ENCODE assay signal across 8 cellular contexts in the genomic region with DNA sequence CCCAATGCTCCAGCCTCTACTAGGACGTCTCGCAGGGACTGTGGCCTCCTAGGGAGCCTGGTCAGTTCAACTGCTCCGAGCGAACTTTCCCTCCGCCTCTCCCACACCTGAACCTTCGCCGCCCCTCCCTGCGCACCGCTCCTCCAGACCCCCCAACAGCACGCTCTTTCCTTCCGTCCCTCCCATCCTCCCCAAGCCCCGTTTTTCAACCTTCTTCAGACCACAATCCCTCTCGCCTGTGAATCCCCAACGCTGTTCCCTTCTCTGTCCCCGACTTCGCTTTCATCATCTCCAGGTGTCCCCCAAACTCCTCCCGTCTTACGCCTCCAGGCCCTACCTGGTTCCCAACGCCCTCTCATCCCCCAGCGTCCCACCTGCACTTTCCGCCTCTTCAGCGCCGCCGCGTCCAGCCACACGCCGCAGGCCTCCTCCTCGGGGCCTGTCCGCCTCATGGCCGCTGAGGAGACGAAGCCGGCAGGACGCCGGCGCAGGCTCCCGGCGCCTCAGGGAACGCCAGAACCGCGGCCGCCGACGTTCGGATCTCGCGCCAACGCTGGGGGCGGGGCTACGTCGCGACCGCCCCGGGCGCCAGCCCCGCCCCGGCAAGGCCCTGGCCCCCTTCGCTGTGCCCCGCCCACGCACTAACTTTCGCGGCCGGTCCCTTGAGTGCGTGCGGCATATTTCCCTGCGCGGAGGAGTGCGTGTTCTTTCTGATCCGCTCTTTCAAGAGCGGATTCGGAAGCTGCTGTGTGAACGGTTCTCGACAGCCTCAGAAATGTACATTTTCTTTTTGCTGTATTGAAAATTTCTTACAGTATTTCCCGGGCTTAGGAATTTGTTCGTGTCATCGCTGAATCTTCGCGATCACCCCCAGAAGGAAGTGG. TPM values are rescaled to one million over a fixed set of nuclear protein-coding genes. Genes with fewer than 3 reads are reported as not detected.
DNase-seq lines count a peak whose midpoint lies in the region; ATAC-seq, FAIRE-seq and TF ChIP-seq lines count a peak whose summit lies in the region.

A gene with protein sequence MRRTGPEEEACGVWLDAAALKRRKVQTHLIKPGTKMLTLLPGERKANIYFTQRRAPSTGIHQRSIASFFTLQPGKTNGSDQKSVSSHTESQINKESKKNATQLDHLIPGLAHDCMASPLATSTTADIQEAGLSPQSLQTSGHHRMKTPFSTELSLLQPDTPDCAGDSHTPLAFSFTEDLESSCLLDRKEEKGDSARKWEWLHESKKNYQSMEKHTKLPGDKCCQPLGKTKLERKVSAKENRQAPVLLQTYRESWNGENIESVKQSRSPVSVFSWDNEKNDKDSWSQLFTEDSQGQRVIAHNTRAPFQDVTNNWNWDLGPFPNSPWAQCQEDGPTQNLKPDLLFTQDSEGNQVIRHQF (minus strand): TSS at position 552 of the 884 bp plus-strand sequence. CDS start 100 bp downstream, at position 452.

- peak within 1 kb of the TSS; percentile 77 for H3K27ac ChIP-seq in psoas muscle

- no peaks in the 10 kb centered on the region for H3K36me3 ChIP-seq in psoas muscle (ENCODE audit: insufficient read depth in 1 of 2, low read depth in 1 of 2)

- no peaks in the 10 kb centered on the region for H3K9me3 ChIP-seq in psoas muscle

- TF ChIP-seq CTCF in GM10266 (IDR thresholded peaks at IDR 0.05; ENCODE audit: control insufficient read depth, insufficient read depth, low read depth, missing control alignments) (no peak), psoas muscle (IDR thresholded peaks at IDR 0.05) (no peak)

- H3K27me3 ChIP-seq in psoas muscle (ENCODE audit: insufficient read depth in 3 of 3, low read length in 2 of 3), result no peaks in the 10 kb centered on the region

- intact Hi-C loops in left ventricle myocardium superior (cut with micrococcal nuclease) (no loop called here), psoas muscle (cut with DNase I) (no loop called here)

- 1 to 2% (median 1%) methylated on average over 72 to 77 of the region's 77 CpGs for WGBS in psoas muscle, 3 donors

- peak within 1 kb of the TSS; percentile 75 for H3K4me3 ChIP-seq in psoas muscle

- peaks cover 7% of the 10 kb centered on the region for H3K4me1 ChIP-seq in psoas muscle

- ATAC-seq in HG02642 (IDR thresholded peaks at IDR 0.05; ENCODE audit: poor library complexity, unreplicated experiment), result peak; percentile 91
- ATAC-seq in left ventricle myocardium superior, result peak; percentile 98
- peak; percentile 94 to 98 (median 96) for ATAC-seq in psoas muscle

- no peak for FAIRE-seq in urothelium cell line (lab: Jason Lieb, UNC)

- DNase-seq in GM10266 (ENCODE audit: extremely low spot score), result peak; percentile 97
- DNase-seq in NCI-H1417 (lab: John Stamatoyannopoulos, UW), result peak; percentile 85 to 88 (median 85)
- DNase-seq in T-helper 1 cell, result peak; percentile 77 to 89 (median 85)
- peak; percentile 67 for DNase-seq in amniotic stem cell (lab: John Stamatoyannopoulos, UW)
- DNase-seq in left ventricle myocardium superior, result peak; percentile 93
- peak; percentile 89 to 92 for DNase-seq in psoas muscle
- peak; percentile 98 for DNase-seq in urothelium cell line (ENCODE audit: low spot score)

RNA-seq across cellular contexts. Expression of the gene that starts here (rescaled TPM):
- total RNA-seq in left ventricle myocardium superior, result not detected
- under 1 TPM in 2 of 4 donors, not detected in 2; 0.26 to 0.47 TPM for total RNA-seq in psoas muscle
- polyA plus RNA-seq in psoas muscle, result under 1 TPM; 0.05 to 0.13 (median 0.07) TPM

Comparison
In these comparisons a context has a peak if more than half of its experiments do, and no peak if none do; other contexts are left out.
1. Peak in every context shown above with its lines: DNase-seq, ATAC-seq, H3K4me3 ChIP-seq and H3K27ac ChIP-seq.
2. Peak in DNase-seq and ATAC-seq in left ventricle myocardium superior; RNA of the gene not detected or under 1 TPM.
3. Peak in DNase-seq, ATAC-seq, H3K4me3 ChIP-seq and H3K27ac ChIP-seq in psoas muscle; RNA of the gene not detected or under 1 TPM.